1 cellular context compared by ENCODE assay signal in the genomic region with DNA sequence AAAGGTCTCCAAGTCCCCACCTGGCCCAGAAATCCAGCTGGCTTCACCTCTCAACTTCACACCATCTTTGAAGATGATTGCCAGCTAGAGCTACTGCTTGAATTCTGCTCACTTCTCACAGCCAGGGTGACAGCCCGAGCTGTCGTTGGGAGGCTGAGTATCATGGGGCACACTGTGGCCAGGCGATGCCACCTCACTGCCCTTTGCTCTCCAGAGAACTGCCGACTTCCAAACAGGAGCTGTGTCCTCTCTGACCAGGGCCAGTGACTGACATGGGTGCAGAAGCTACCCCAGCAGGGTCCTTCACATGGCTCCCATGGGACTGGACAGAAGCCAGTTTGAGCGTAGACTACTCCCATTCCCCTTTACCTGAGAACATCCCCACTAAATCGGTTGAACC.
TF ChIP-seq lines count a peak whose summit lies in the region.

No MANE protein-coding gene starts in this region.

TF ChIP-seq in neural cell, 6 proteins besides CTCF, POLR2A, EP300 and RAD21:
- TF ChIP-seq, protein P1, sequence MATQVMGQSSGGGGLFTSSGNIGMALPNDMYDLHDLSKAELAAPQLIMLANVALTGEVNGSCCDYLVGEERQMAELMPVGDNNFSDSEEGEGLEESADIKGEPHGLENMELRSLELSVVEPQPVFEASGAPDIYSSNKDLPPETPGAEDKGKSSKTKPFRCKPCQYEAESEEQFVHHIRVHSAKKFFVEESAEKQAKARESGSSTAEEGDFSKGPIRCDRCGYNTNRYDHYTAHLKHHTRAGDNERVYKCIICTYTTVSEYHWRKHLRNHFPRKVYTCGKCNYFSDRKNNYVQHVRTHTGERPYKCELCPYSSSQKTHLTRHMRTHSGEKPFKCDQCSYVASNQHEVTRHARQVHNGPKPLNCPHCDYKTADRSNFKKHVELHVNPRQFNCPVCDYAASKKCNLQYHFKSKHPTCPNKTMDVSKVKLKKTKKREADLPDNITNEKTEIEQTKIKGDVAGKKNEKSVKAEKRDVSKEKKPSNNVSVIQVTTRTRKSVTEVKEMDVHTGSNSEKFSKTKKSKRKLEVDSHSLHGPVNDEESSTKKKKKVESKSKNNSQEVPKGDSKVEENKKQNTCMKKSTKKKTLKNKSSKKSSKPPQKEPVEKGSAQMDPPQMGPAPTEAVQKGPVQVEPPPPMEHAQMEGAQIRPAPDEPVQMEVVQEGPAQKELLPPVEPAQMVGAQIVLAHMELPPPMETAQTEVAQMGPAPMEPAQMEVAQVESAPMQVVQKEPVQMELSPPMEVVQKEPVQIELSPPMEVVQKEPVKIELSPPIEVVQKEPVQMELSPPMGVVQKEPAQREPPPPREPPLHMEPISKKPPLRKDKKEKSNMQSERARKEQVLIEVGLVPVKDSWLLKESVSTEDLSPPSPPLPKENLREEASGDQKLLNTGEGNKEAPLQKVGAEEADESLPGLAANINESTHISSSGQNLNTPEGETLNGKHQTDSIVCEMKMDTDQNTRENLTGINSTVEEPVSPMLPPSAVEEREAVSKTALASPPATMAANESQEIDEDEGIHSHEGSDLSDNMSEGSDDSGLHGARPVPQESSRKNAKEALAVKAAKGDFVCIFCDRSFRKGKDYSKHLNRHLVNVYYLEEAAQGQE (IDR thresholded peaks at IDR 0.05; ENCODE audit: borderline replicate concordance): no peak
- TF ChIP-seq EZH2 (IDR thresholded peaks at IDR 0.05; ENCODE audit: borderline replicate concordance, insufficient read depth, low read length, poor library complexity, severe bottlenecking) (no peak), POLR2AphosphoS5 (IDR thresholded peaks at IDR 0.05) (no peak), MXI1 (conservative IDR thresholded peaks at IDR 0.05; ENCODE audit: poor library complexity, severe bottlenecking) (no peak), TAF1 (IDR thresholded peaks at IDR 0.05; ENCODE audit: low read depth) (no peak), SMC3 (conservative IDR thresholded peaks at IDR 0.05; ENCODE audit: poor library complexity) (no peak)
